Comparison of ENCODE assay signal across 1 cellular context in genomic region chr9:127170049-127170448, GRCh38.
A peak's percentile ranks its signal among the peaks of the same experiment; 100 is the strongest.
TF ChIP-seq lines count a peak whose summit lies in the region.

No MANE protein-coding gene starts in this region.

TF ChIP-seq in GM12878, 131 proteins besides CTCF, POLR2A, EP300 and RAD21 (continued from another document):
- no peak for TF ChIP-seq BCL3 (IDR thresholded peaks at IDR 0.05; ENCODE audit: borderline replicate concordance, insufficient read depth, low read depth, low read length, poor library complexity, severe bottlenecking)
- TF ChIP-seq REST (IDR thresholded peaks at IDR 0.05; ENCODE audit: low read depth, low read length) = no peak
- TF ChIP-seq NR2C1 (IDR thresholded peaks at IDR 0.05) = no peak
- TF ChIP-seq SKIL (IDR thresholded peaks at IDR 0.05; ENCODE audit: low read depth, poor library complexity, severe bottlenecking) = no peak
- no peak for TF ChIP-seq BRCA1 (IDR thresholded peaks at IDR 0.05; ENCODE audit: low read depth, low read length)
- no peak for TF ChIP-seq BHLHE40 (IDR thresholded peaks at IDR 0.05; ENCODE audit: borderline replicate concordance in 1 of 2, low read depth in 2 of 2, low read length in 1 of 2)
- TF ChIP-seq CBFB (IDR thresholded peaks at IDR 0.05; ENCODE audit: low read depth) = no peak
- no peak for TF ChIP-seq FOS (IDR thresholded peaks at IDR 0.05; ENCODE audit: borderline replicate concordance, extremely low read depth, insufficient read length)
- 0 out of 2 replicates have a peak, but pooled peaks have one; percentile 32 for TF ChIP-seq TCF12 (IDR thresholded peaks at IDR 0.05; ENCODE audit: low read depth, low read length)
- TF ChIP-seq SMAD1 (IDR thresholded peaks at IDR 0.05; ENCODE audit: low read depth, partially characterized antibody) = no peak
- TF ChIP-seq ZNF207 (IDR thresholded peaks at IDR 0.05; ENCODE audit: borderline replicate concordance) = peak; percentile 30; the same call in 1 of the 2 replicates
- no peak for TF ChIP-seq SREBF1 (IDR thresholded peaks at IDR 0.05; ENCODE audit: low read length)
- TF ChIP-seq KLF5 (IDR thresholded peaks at IDR 0.05; ENCODE audit: partially characterized antibody) = no peak
- TF ChIP-seq RFX5 (IDR thresholded peaks at IDR 0.05; ENCODE audit: low read depth, low read length) = no peak
- TF ChIP-seq WRNIP1 (IDR thresholded peaks at IDR 0.05; ENCODE audit: borderline replicate concordance, low read depth, low read length) = no peak
- no peak for TF ChIP-seq PML (IDR thresholded peaks at IDR 0.05; ENCODE audit: low read length)
- TF ChIP-seq ZNF274 (IDR thresholded peaks at IDR 0.05; ENCODE audit: insufficient read depth, insufficient read length) = no peak
- no peak for TF ChIP-seq RBBP5 (conservative IDR thresholded peaks at IDR 0.05)
- TF ChIP-seq POLR2AphosphoS5 (IDR thresholded peaks at IDR 0.05; ENCODE audit: low read length) = no peak
- TF ChIP-seq IRF5 (IDR thresholded peaks at IDR 0.05; ENCODE audit: borderline replicate concordance) = no peak
- no peak for TF ChIP-seq SRF (IDR thresholded peaks at IDR 0.05; ENCODE audit: low read depth in 2 of 2, low read length in 2 of 2)
- no peak for TF ChIP-seq IKZF2 (IDR thresholded peaks at IDR 0.05)
- TF ChIP-seq SUPT20H (IDR thresholded peaks at IDR 0.05; ENCODE audit: borderline replicate concordance, control insufficient read depth, low read depth, low read length) = no peak
- no peak for TF ChIP-seq SMARCA5 (IDR thresholded peaks at IDR 0.05)
- TF ChIP-seq MTA3 (IDR thresholded peaks at IDR 0.05; ENCODE audit: borderline replicate concordance, low read length) = no peak
- TF ChIP-seq ZNF592 (IDR thresholded peaks at IDR 0.05) = 0 out of 2 replicates have a peak, but pooled peaks have one; percentile 32
- TF ChIP-seq STAT3 (IDR thresholded peaks at IDR 0.05; ENCODE audit: low read depth, low read length) = no peak
- TF ChIP-seq ETV6 (conservative IDR thresholded peaks at IDR 0.05 in 1 of 2, IDR thresholded peaks at IDR 0.05 in 1 of 2; ENCODE audit: borderline replicate concordance in 1 of 2, low read depth in 1 of 2) = no peak
- TF ChIP-seq TCF7 (IDR thresholded peaks at IDR 0.05; ENCODE audit: borderline replicate concordance) = no peak
- TF ChIP-seq RAD51 (IDR thresholded peaks at IDR 0.05) = peak; percentile 15; the same call in 1 of the 2 replicates
- no peak for TF ChIP-seq GATAD2B (conservative IDR thresholded peaks at IDR 0.05; ENCODE audit: low read depth)
- no peak for TF ChIP-seq EED (IDR thresholded peaks at IDR 0.05; ENCODE audit: low read depth)
- TF ChIP-seq ZNF687 (IDR thresholded peaks at IDR 0.05) = peak; percentile 76
- TF ChIP-seq RB1 (IDR thresholded peaks at IDR 0.05; ENCODE audit: borderline replicate concordance) = no peak
- TF ChIP-seq PAX5 (IDR thresholded peaks at IDR 0.05; ENCODE audit: borderline replicate concordance, low read depth, low read length) = no peak
- TF ChIP-seq GABPA (IDR thresholded peaks at IDR 0.05; ENCODE audit: low read depth) = no peak
- no peak for TF ChIP-seq BMI1 (IDR thresholded peaks at IDR 0.05; ENCODE audit: borderline replicate concordance)
- TF ChIP-seq ZNF24 (IDR thresholded peaks at IDR 0.05) = no peak
